In genomic region chr9:130680836-130681768, GRCh38 we compare ENCODE assay signal across 8 cellular contexts. TPM values are rescaled to one million over a fixed set of nuclear protein-coding genes. Genes with fewer than 3 reads are reported as not detected.
A peak's percentile ranks its signal among the peaks of the same experiment; 100 is the strongest.
DNase-seq lines count a peak whose midpoint lies in the region; FAIRE-seq and TF ChIP-seq lines count a peak whose summit lies in the region.

No MANE protein-coding gene starts in this region.

- H3K4ac ChIP-seq in trophoblast cell (ENCODE audit: low read depth, low read length), result no peak overlapping the region

- no peaks in the 10 kb centered on the region for H3K27me3 Mint-ChIP-seq in activated naive CD8-positive, alpha-beta T cell

- peak overlapping the region; percentile 35 for H3K4me3 Mint-ChIP-seq in activated naive CD8-positive, alpha-beta T cell

- in situ Hi-C loops in KBM-7 (cut with MboI; ENCODE audit: low pct_unique_long_range_greater_than_20kb, low sequenced_read_pairs), result no loop called here

- no peaks in the 10 kb centered on the region for H3K9me3 ChIP-seq in cardiac muscle cell (ENCODE audit: low read depth)
- peaks cover 3% of the 10 kb centered on the region for H3K9me3 ChIP-seq in trophoblast cell (ENCODE audit: insufficient read depth, low read depth, low read length)

- no peaks in the 10 kb centered on the region for H3K79me2 ChIP-seq in trophoblast cell (ENCODE audit: control insufficient read depth, insufficient read depth, low read length, poor library complexity)

- no peaks in the 10 kb centered on the region for H3K4me1 ChIP-seq in cardiac muscle cell (ENCODE audit: low read depth)
- peaks cover 12 to 13% of the 10 kb centered on the region in 2 experiments for H3K4me1 ChIP-seq in trophoblast cell (ENCODE audit: control insufficient read depth in 1 of 2, insufficient read depth in 2 of 2, low read length in 2 of 2)

- no peak overlapping the region for H3K14ac ChIP-seq in trophoblast cell (ENCODE audit: low read length)

- no peak overlapping the region for H4K12ac ChIP-seq in trophoblast cell (ENCODE audit: low read depth, low read length)

- no peak overlapping the region for H3K27ac Mint-ChIP-seq in activated naive CD8-positive, alpha-beta T cell

- H4K8ac ChIP-seq in trophoblast cell (ENCODE audit: low read depth, low read length), result no peak overlapping the region

- DNase-seq in GM06990 (ENCODE audit: extremely low read depth, insufficient read length) (peak; percentile 80), KBM-7 (peak; percentile 76), SK-N-DZ (ENCODE audit: low spot score) (peak; percentile 88), cardiac muscle cell (ENCODE audit: low read depth in 1 of 2, low spot score in 1 of 2) (peak; percentile 89 to 91), trophoblast cell (peak; percentile 88 to 94), urothelium cell line (ENCODE audit: low spot score) (peak; percentile 92), cortex of kidney (lab: John Stamatoyannopoulos, UW) (no peak)

- H2AK5ac ChIP-seq in trophoblast cell (ENCODE audit: low read length), result no peak overlapping the region

- FAIRE-seq in urothelium cell line (lab: Jason Lieb, UNC), result peak; percentile 94

- H3K79me1 ChIP-seq in trophoblast cell (ENCODE audit: low read length), result no peaks in the 10 kb centered on the region

- no peak overlapping the region for H4K91ac ChIP-seq in trophoblast cell (ENCODE audit: low read depth, low read length)

- no peak overlapping the region for H2BK5ac ChIP-seq in trophoblast cell (ENCODE audit: low read depth, low read length, poor library complexity)

- H3K4me3 ChIP-seq in GM06990 (replicated peaks; ENCODE audit: low read depth, low read length) (peak overlapping the region; percentile 58), cardiac muscle cell (peak overlapping the region; percentile 47), trophoblast cell (ENCODE audit: low read depth, low read length) (peak overlapping the region; percentile 77)

- no peak overlapping the region for H2BK120ac ChIP-seq in trophoblast cell (ENCODE audit: insufficient read depth, low read length, poor library complexity)

- H3K23ac ChIP-seq in trophoblast cell (ENCODE audit: low read length), result no peak overlapping the region

- TF ChIP-seq CTCF in GM06990 (IDR thresholded peaks at IDR 0.05; ENCODE audit: insufficient read depth, low read length, poor library complexity, severe bottlenecking) (no peak), cardiac muscle cell (IDR thresholded peaks at IDR 0.05; ENCODE audit: low read depth, low read length) (no peak)

- H2BK12ac ChIP-seq in trophoblast cell (ENCODE audit: low read length), result no peak overlapping the region

- no peaks in the 10 kb centered on the region for H3K36me3 ChIP-seq in GM06990 (ENCODE audit: control insufficient read depth, insufficient read depth, low read length)
- no peaks in the 10 kb centered on the region for H3K36me3 ChIP-seq in cardiac muscle cell
- H3K36me3 ChIP-seq in trophoblast cell (ENCODE audit: control insufficient read depth in 1 of 2, insufficient read depth in 2 of 2, low read length in 2 of 2), result no peaks in the 10 kb centered on the region

- no peak overlapping the region for H3K27ac ChIP-seq in cardiac muscle cell
- H3K27ac ChIP-seq in trophoblast cell (ENCODE audit: low read depth, low read length), result no peak overlapping the region

- H3K9me3 Mint-ChIP-seq in activated naive CD8-positive, alpha-beta T cell (ENCODE audit: low read depth), result no peaks in the 10 kb centered on the region

- peak overlapping the region; percentile 100 for H3K4me2 ChIP-seq in trophoblast cell (ENCODE audit: low read length)

- peaks cover 5% of the 10 kb centered on the region for H3K4me1 Mint-ChIP-seq in activated naive CD8-positive, alpha-beta T cell (ENCODE audit: low read depth)

- H3K27me3 ChIP-seq in GM06990 (replicated peaks; ENCODE audit: control insufficient read depth, insufficient read depth, low read length) (no peaks in the 10 kb centered on the region; the same call in none of the 2 replicates), cardiac muscle cell (peaks cover 46% of the 10 kb centered on the region), trophoblast cell (ENCODE audit: insufficient read depth, low read length) (peaks cover 22% of the 10 kb centered on the region)

- peak overlapping the region; percentile 50 for H2AFZ ChIP-seq in trophoblast cell (ENCODE audit: insufficient read depth, low read length, poor library complexity)

- H3K36me3 Mint-ChIP-seq in activated naive CD8-positive, alpha-beta T cell, result no peaks in the 10 kb centered on the region

- no CpG with 5 or more reads among the region's 116 CpGs for WGBS in trophoblast cell (ENCODE audit: extremely low coverage, insufficient coverage, insufficient read length)

- H3K9ac ChIP-seq in trophoblast cell (ENCODE audit: low read length), result no peak overlapping the region

- no peak overlapping the region for H3K18ac ChIP-seq in trophoblast cell (ENCODE audit: low read length)

RNA-seq across cellular contexts. Expression of gene EXOSC2, which starts 12.5 kb away (rescaled TPM):
- 90.2 and 99.1 TPM in 2 replicates for polyA plus RNA-seq in SK-N-DZ (2014; cell fraction: cytosol; rRNA removed)
- polyA plus RNA-seq in SK-N-DZ (2014; cell fraction: nucleus; rRNA removed), result 96.0 and 99.5 TPM in 2 replicates
- total RNA-seq in cardiac muscle cell, result 32.5 and 47.4 TPM in 2 replicates
- 31.0 and 37.4 TPM in 2 replicates for polyA plus RNA-seq in cardiac muscle cell
- polyA plus RNA-seq in trophoblast cell (2013), result 9.5 and 9.8 TPM in 2 replicates

RNA-seq across cellular contexts. Expression of gene PRDM12, which starts 16.7 kb away (rescaled TPM):
- polyA plus RNA-seq in SK-N-DZ (2014; cell fraction: cytosol; rRNA removed), result 0.21 TPM in 1 of 2 replicates, not detected in the other
- polyA plus RNA-seq in SK-N-DZ (2014; cell fraction: nucleus; rRNA removed), result 0.08 TPM in 1 of 2 replicates, not detected in the other
- total RNA-seq in cardiac muscle cell, result 0.30 and 0.70 TPM in 2 replicates
- 0.55 and 0.86 TPM in 2 replicates for polyA plus RNA-seq in cardiac muscle cell
- 0.01 TPM in 1 of 2 replicates, not detected in the other for polyA plus RNA-seq in trophoblast cell (2013)
